Comparison of ENCODE assay signal across 31 cellular contexts in the genomic region with DNA sequence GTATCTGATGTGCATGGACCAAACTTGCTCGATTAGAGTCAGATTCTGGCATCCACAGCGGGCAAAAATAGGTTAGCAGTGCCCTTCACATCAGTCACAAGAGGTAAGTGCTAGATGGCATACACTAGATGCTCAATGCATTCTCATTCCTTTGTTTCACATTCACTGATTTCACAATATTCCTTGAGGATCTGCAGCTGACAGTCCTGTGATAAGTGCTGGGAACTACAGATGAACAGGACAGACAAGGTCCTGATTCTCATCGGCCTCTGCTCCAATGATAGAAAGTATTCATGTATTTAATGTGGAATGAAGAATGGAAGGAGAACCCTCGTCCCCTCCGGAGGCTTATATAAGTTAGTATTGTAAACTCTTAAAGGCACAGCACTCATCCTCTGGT.
"Had no signal": no experiment of that assay in that cellular context is flagged by ENCODE, and none has a peak within 500 bp of the region (broad histone marks: within the 10 kb centered on the region; RNA-seq: fewer than 3 reads in every experiment).

No MANE protein-coding gene starts in this region.

- H3K36me3 Mint-ChIP-seq: activated CD4-positive, alpha-beta memory T cell treated with anti-CD3 and anti-CD28 coated beads for 36 hours; activated CD8-positive, alpha-beta memory T cell treated with anti-CD3 and anti-CD28 coated beads, Interleukin-2, amount 10 ng/mL, durations not matched to agents 7 days and 5 days; activated naive CD4-positive, alpha-beta T cell treated with anti-CD3 and anti-CD28 coated beads, Interleukin-2, amount 50 U/mL, for 24 hours; activated naive CD8-positive, alpha-beta T cell treated with anti-CD3 and anti-CD28 coated beads for 36 hours; brain had no signal

- H3K9me3 Mint-ChIP-seq: activated CD4-positive, alpha-beta memory T cell treated with anti-CD3 and anti-CD28 coated beads for 36 hours; activated CD4-positive, alpha-beta T cell treated with anti-CD3 and anti-CD28 coated beads, Interleukin-2, amount 10 ng/mL, durations not matched to agents 24 days and 14 days; activated naive CD4-positive, alpha-beta T cell treated with anti-CD3 and anti-CD28 coated beads for 36 hours; activated naive CD4-positive, alpha-beta T cell treated with anti-CD3 and anti-CD28 coated beads, Interleukin-2, amount 50 U/mL, for 24 hours; activated naive CD8-positive, alpha-beta T cell treated with anti-CD3 and anti-CD28 coated beads for 36 hours; activated naive CD8-positive, alpha-beta T cell treated with anti-CD3 and anti-CD28 coated beads, Interleukin-2, amount 50 U/mL, for 24 hours; activated T-helper 1 cell treated with anti-CD3 and anti-CD28 coated beads, Interleukin-12 subunit alpha, Interleukin-12 subunit beta, Interleukin-2, Interleukin-4 antibody, amounts not matched to agents 30 ng/mL and 10 ng/mL and 1 ng/mL, durations not matched to agents 14 hours and 24 hours and 36 hours; activated T-helper 2 cell treated with anti-CD3 and anti-CD28 coated beads, Interferon-gamma antibody, Interleukin-2, Interleukin-4, amounts not matched to agents 10 μg/mL and 5 μg/mL and 100 μg/mL, durations not matched to agents 14 hours and 24 hours and 36 hours; central memory CD8-positive, alpha-beta T cell; dendritic cell treated with granulocyte-macrophage colony-stimulating factor and Interleukin-4, amounts not matched to agents 40 ng/mL and 50 ng/mL, for 4 days had no signal

- H3K4me1 ChIP-seq: adrenal gland, ascending aorta, gastrocnemius medialis had no signal

- H3K27ac ChIP-seq: adrenal gland, ascending aorta, coronary artery, dorsolateral prefrontal cortex, gastrocnemius medialis had no signal

- H3K4me3 ChIP-seq: adrenal gland, ascending aorta, coronary artery, dorsolateral prefrontal cortex, gastrocnemius medialis had no signal

- H3K4me3 Mint-ChIP-seq: activated CD4-positive, alpha-beta memory T cell treated with anti-CD3 and anti-CD28 coated beads for 36 hours; activated CD4-positive, alpha-beta T cell treated with anti-CD3 and anti-CD28 coated beads for 36 hours; activated CD4-positive, alpha-beta T cell treated with anti-CD3 and anti-CD28 coated beads, Interleukin-2, amount 10 ng/mL, durations not matched to agents 24 days and 14 days; activated CD8-positive, alpha-beta memory T cell treated with anti-CD3 and anti-CD28 coated beads, Interleukin-2, amount 10 ng/mL, durations not matched to agents 7 days and 5 days; activated CD8-positive, alpha-beta T cell treated with anti-CD3 and anti-CD28 coated beads, Interleukin-2, amount 10 ng/mL, durations not matched to agents 7 days and 5 days; activated naive CD4-positive, alpha-beta T cell treated with anti-CD3 and anti-CD28 coated beads for 36 hours; activated naive CD4-positive, alpha-beta T cell treated with anti-CD3 and anti-CD28 coated beads, Interleukin-2, amount 50 U/mL, for 24 hours; activated naive CD8-positive, alpha-beta T cell treated with anti-CD3 and anti-CD28 coated beads for 36 hours; activated naive CD8-positive, alpha-beta T cell treated with anti-CD3 and anti-CD28 coated beads, Interleukin-2, amount 50 U/mL, for 24 hours; activated T-helper 1 cell treated with anti-CD3 and anti-CD28 coated beads, Interleukin-12 subunit alpha, Interleukin-12 subunit beta, Interleukin-2, Interleukin-4 antibody, amounts not matched to agents 30 ng/mL and 10 ng/mL and 1 ng/mL, durations not matched to agents 14 hours and 24 hours and 36 hours; brain; central memory CD8-positive, alpha-beta T cell; dendritic cell treated with granulocyte-macrophage colony-stimulating factor and Interleukin-4, amounts not matched to agents 40 ng/mL and 50 ng/mL, for 4 days; endodermal cell had no signal

- DNase-seq: activated CD4-positive, alpha-beta memory T cell treated with anti-CD3 and anti-CD28 coated beads for 36 hours; activated CD4-positive, alpha-beta T cell treated with anti-CD3 and anti-CD28 coated beads for 36 hours; activated CD4-positive, alpha-beta T cell treated with anti-CD3 and anti-CD28 coated beads, Interleukin-2, amount 10 ng/mL, durations not matched to agents 24 days and 14 days; activated CD4-positive, CD25-positive, alpha-beta regulatory T cell; activated CD4-positive, CD25-positive, alpha-beta regulatory T cell treated with anti-CD3 and anti-CD28 coated beads, Interleukin-2, amount 50 U/mL, for 72 hours; activated CD8-positive, alpha-beta memory T cell treated with anti-CD3 and anti-CD28 coated beads, Interleukin-2, amount 10 ng/mL, durations not matched to agents 7 days and 5 days; activated CD8-positive, alpha-beta memory T cell treated with anti-CD3 and anti-CD28 coated beads, Interleukin-2, amount 50 U/mL, for 4 hours; activated CD8-positive, alpha-beta T cell treated with anti-CD3 and anti-CD28 coated beads, Interleukin-2, amount 10 ng/mL, durations not matched to agents 7 days and 5 days; activated effector memory CD4-positive, alpha-beta T cell treated with anti-CD3 and anti-CD28 coated beads, Interleukin-2, amount 50 U/mL, for 16 hours; activated naive CD4-positive, alpha-beta T cell treated with anti-CD3 and anti-CD28 coated beads for 36 hours; activated naive CD8-positive, alpha-beta T cell treated with anti-CD3 and anti-CD28 coated beads for 36 hours; activated naive CD8-positive, alpha-beta T cell treated with anti-CD3 and anti-CD28 coated beads, Interleukin-2, amount 50 U/mL, for 24 hours; activated T-cell treated with anti-CD3 and anti-CD28 coated beads, Interleukin-2, amount 50 U/mL, for 1 hour; activated T-cell treated with anti-CD3 and anti-CD28 coated beads, Interleukin-2, amount 50 U/mL, for 48 hours; adrenal gland; dorsolateral prefrontal cortex; effector memory CD4-positive, alpha-beta T cell; endodermal cell; foreskin fibroblast; gastrocnemius medialis; T-helper 2 cell had no signal

- H3K27ac Mint-ChIP-seq: activated CD4-positive, alpha-beta memory T cell treated with anti-CD3 and anti-CD28 coated beads for 36 hours; activated CD4-positive, alpha-beta T cell treated with anti-CD3 and anti-CD28 coated beads for 36 hours; activated CD4-positive, alpha-beta T cell treated with anti-CD3 and anti-CD28 coated beads, Interleukin-2, amount 10 ng/mL, durations not matched to agents 24 days and 14 days; activated CD8-positive, alpha-beta memory T cell treated with anti-CD3 and anti-CD28 coated beads, Interleukin-2, amount 10 ng/mL, durations not matched to agents 7 days and 5 days; activated CD8-positive, alpha-beta T cell treated with anti-CD3 and anti-CD28 coated beads, Interleukin-2, amount 10 ng/mL, durations not matched to agents 7 days and 5 days; activated naive CD4-positive, alpha-beta T cell treated with anti-CD3 and anti-CD28 coated beads for 36 hours; activated naive CD4-positive, alpha-beta T cell treated with anti-CD3 and anti-CD28 coated beads, Interleukin-2, amount 50 U/mL, for 24 hours; activated naive CD8-positive, alpha-beta T cell treated with anti-CD3 and anti-CD28 coated beads for 36 hours; activated naive CD8-positive, alpha-beta T cell treated with anti-CD3 and anti-CD28 coated beads, Interleukin-2, amount 50 U/mL, for 24 hours; activated T-helper 1 cell treated with anti-CD3 and anti-CD28 coated beads, Interleukin-12 subunit alpha, Interleukin-12 subunit beta, Interleukin-2, Interleukin-4 antibody, amounts not matched to agents 30 ng/mL and 10 ng/mL and 1 ng/mL, durations not matched to agents 14 hours and 24 hours and 36 hours; activated T-helper 2 cell treated with anti-CD3 and anti-CD28 coated beads, Interferon-gamma antibody, Interleukin-2, Interleukin-4, amounts not matched to agents 10 μg/mL and 5 μg/mL and 100 μg/mL, durations not matched to agents 14 hours and 24 hours and 36 hours; brain; dendritic cell treated with granulocyte-macrophage colony-stimulating factor and Interleukin-4, amounts not matched to agents 40 ng/mL and 50 ng/mL, for 4 days; endodermal cell had no signal

- H3K27me3 Mint-ChIP-seq: activated CD8-positive, alpha-beta memory T cell treated with anti-CD3 and anti-CD28 coated beads, Interleukin-2, amount 10 ng/mL, durations not matched to agents 7 days and 5 days had no signal

- FAIRE-seq: bronchial epithelial cell had no signal

- H3K4me1 Mint-ChIP-seq: activated CD4-positive, alpha-beta T cell treated with anti-CD3 and anti-CD28 coated beads for 36 hours; activated CD4-positive, alpha-beta T cell treated with anti-CD3 and anti-CD28 coated beads, Interleukin-2, amount 10 ng/mL, durations not matched to agents 24 days and 14 days; activated CD8-positive, alpha-beta memory T cell treated with anti-CD3 and anti-CD28 coated beads, Interleukin-2, amount 10 ng/mL, durations not matched to agents 7 days and 5 days; activated naive CD4-positive, alpha-beta T cell treated with anti-CD3 and anti-CD28 coated beads, Interleukin-2, amount 50 U/mL, for 24 hours; activated naive CD8-positive, alpha-beta T cell treated with anti-CD3 and anti-CD28 coated beads for 36 hours; activated naive CD8-positive, alpha-beta T cell treated with anti-CD3 and anti-CD28 coated beads, Interleukin-2, amount 50 U/mL, for 24 hours; brain; central memory CD8-positive, alpha-beta T cell had no signal

- H3K27me3 ChIP-seq: adrenal gland, ascending aorta, gastrocnemius medialis had no signal

- H3K9me3 ChIP-seq: adrenal gland, ascending aorta, gastrocnemius medialis had no signal

- ATAC-seq: activated CD4-positive, alpha-beta T cell treated with anti-CD3 and anti-CD28 coated beads for 36 hours; activated CD8-positive, alpha-beta memory T cell treated with anti-CD3 and anti-CD28 coated beads, Interleukin-2, amount 10 ng/mL, durations not matched to agents 7 days and 5 days; activated CD8-positive, alpha-beta T cell treated with anti-CD3 and anti-CD28 coated beads, Interleukin-2, amount 10 ng/mL, durations not matched to agents 7 days and 5 days; activated naive CD8-positive, alpha-beta T cell treated with anti-CD3 and anti-CD28 coated beads, Interleukin-2, amount 50 U/mL, for 24 hours; esophagus mucosa; gastrocnemius medialis had no signal

- H3K36me3 ChIP-seq: adrenal gland, ascending aorta, gastrocnemius medialis had no signal
